17 cellular contexts compared by ENCODE assay signal in the genomic region with DNA sequence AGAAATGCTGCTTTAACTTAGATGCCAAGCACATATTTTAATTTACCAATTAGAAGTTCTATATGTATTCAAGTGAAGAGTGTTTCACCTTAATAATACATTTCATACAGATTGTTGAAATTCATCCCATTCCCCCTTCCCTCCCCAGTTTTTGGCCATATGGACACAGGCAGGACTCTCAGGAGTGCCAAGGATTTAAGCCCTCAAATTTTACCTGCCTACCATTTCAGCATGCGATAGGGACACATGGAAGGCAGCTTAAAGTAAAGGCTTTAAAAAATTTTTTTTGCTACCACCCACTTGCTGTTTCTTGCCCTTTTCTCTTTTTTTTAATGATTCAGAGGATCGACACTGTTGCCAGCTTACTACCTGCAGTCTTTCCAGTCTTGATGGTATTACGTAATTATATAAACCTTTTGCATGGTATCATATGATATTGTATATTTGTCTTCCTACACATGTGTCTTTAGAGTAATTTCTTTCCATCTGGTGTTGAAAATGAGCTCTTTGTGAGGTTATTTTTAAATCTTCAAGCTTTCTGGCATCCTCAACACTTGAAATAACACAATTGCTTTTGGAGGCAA. TPM values are rescaled to one million over a fixed set of nuclear protein-coding genes. Genes with fewer than 3 reads are reported as not detected.
DNase-seq lines count a peak whose midpoint lies in the region; ATAC-seq and TF ChIP-seq lines count a peak whose summit lies in the region.
"Had no signal": no experiment of that assay in that cellular context is flagged by ENCODE, and none has a peak within 500 bp of the region (broad histone marks: within the 10 kb centered on the region; RNA-seq: fewer than 3 reads in every experiment).

No MANE protein-coding gene starts in this region.

- H3K9me3 ChIP-seq in hepatocyte (ENCODE audit: low read depth): no peaks in the 10 kb centered on the region
- H3K9me3 ChIP-seq: ascending aorta, heart left ventricle, left ventricle myocardium inferior, neutrophil, spleen, suprapubic skin had no signal

- H3K4me3 Mint-ChIP-seq in activated naive CD4-positive, alpha-beta T cell treated with anti-CD3 and anti-CD28 coated beads, Interleukin-2, amount 10 ng/mL, durations not matched to agents 7 days and 5 days: no peak overlapping the region
- H3K4me3 Mint-ChIP-seq in activated naive CD8-positive, alpha-beta T cell treated with anti-CD3 and anti-CD28 coated beads, Interleukin-2, amount 50 U/mL, for 24 hours: no peak overlapping the region
- H3K4me3 Mint-ChIP-seq in stimulated activated naive CD8-positive, alpha-beta T cell treated with anti-CD3 and anti-CD28 coated beads, Interleukin-15, amount 100 ng/mL, for 72 hours: peak overlapping the region; percentile 1 to 35
- H3K4me3 Mint-ChIP-seq: immature natural killer cell had no signal

- WGBS in hepatocyte (ENCODE audit: low lambda C conversion rate, missing lambda C conversion rate): 95% methylated on average over 3 of the region's 3 CpGs

- H3K27ac Mint-ChIP-seq in activated naive CD4-positive, alpha-beta T cell treated with anti-CD3 and anti-CD28 coated beads, Interleukin-2, amount 10 ng/mL, durations not matched to agents 7 days and 5 days: peak overlapping the region; percentile 70
- H3K27ac Mint-ChIP-seq in activated naive CD8-positive, alpha-beta T cell treated with anti-CD3 and anti-CD28 coated beads, Interleukin-2, amount 50 U/mL, for 24 hours: peak overlapping the region; percentile 45
- H3K27ac Mint-ChIP-seq in stimulated activated naive CD8-positive, alpha-beta T cell treated with anti-CD3 and anti-CD28 coated beads, Interleukin-15, amount 100 ng/mL, for 72 hours: peak overlapping the region in 1 of 2 donors; percentile 9

- peak; percentile 14 for ATAC-seq in activated naive CD8-positive, alpha-beta T cell treated with anti-CD3 and anti-CD28 coated beads, Interleukin-2, amount 50 U/mL, for 24 hours
- ATAC-seq in stimulated activated naive CD8-positive, alpha-beta T cell treated with anti-CD3 and anti-CD28 coated beads, Interleukin-15, amount 100 ng/mL, for 72 hours: no peak
- ATAC-seq: heart left ventricle had no signal

- no peaks in the 10 kb centered on the region for H3K36me3 ChIP-seq in hepatocyte (replicated peaks; ENCODE audit: insufficient read depth, low read depth)
- H3K36me3 ChIP-seq: ascending aorta, heart left ventricle, left ventricle myocardium inferior, neutrophil, spleen, suprapubic skin had no signal

- H3K4me3 ChIP-seq in hepatocyte: no peak overlapping the region
- H3K4me3 ChIP-seq: ascending aorta, heart left ventricle, left ventricle myocardium inferior, spleen, suprapubic skin had no signal

- peaks cover 80% of the 10 kb centered on the region for H3K4me1 Mint-ChIP-seq in activated naive CD4-positive, alpha-beta T cell treated with anti-CD3 and anti-CD28 coated beads, Interleukin-2, amount 10 ng/mL, durations not matched to agents 7 days and 5 days
- peaks cover 65% of the 10 kb centered on the region for H3K4me1 Mint-ChIP-seq in activated naive CD8-positive, alpha-beta T cell treated with anti-CD3 and anti-CD28 coated beads, Interleukin-2, amount 50 U/mL, for 24 hours
- peaks cover 79% of the 10 kb centered on the region for H3K4me1 Mint-ChIP-seq in stimulated activated naive CD8-positive, alpha-beta T cell treated with anti-CD3 and anti-CD28 coated beads, Interleukin-15, amount 100 ng/mL, for 72 hours

- no peak overlapping the region for H3K4me2 ChIP-seq in hepatocyte

- H3K27me3 Mint-ChIP-seq in activated naive CD4-positive, alpha-beta T cell treated with anti-CD3 and anti-CD28 coated beads, Interleukin-2, amount 10 ng/mL, durations not matched to agents 7 days and 5 days: no peaks in the 10 kb centered on the region
- H3K27me3 Mint-ChIP-seq in activated naive CD8-positive, alpha-beta T cell treated with anti-CD3 and anti-CD28 coated beads, Interleukin-2, amount 50 U/mL, for 24 hours: no peaks in the 10 kb centered on the region
- H3K27me3 Mint-ChIP-seq in stimulated activated naive CD8-positive, alpha-beta T cell treated with anti-CD3 and anti-CD28 coated beads, Interleukin-15, amount 100 ng/mL, for 72 hours: no peaks in the 10 kb centered on the region

- no peaks in the 10 kb centered on the region for H3K4me1 ChIP-seq in hepatocyte (ENCODE audit: insufficient read depth)
- H3K4me1 ChIP-seq: ascending aorta, suprapubic skin had no signal

- peaks cover 94% of the 10 kb centered on the region for H3K79me2 ChIP-seq in hepatocyte

- CTCF ChIA-PET in activated naive CD4-positive, alpha-beta T cell treated with anti-CD3 and anti-CD28 coated beads, Interleukin-2, amount 10 ng/mL, durations not matched to agents 7 days and 5 days (lab: Charles Lee): interaction anchor here (0.5 kb wide), 1 partner anchor 1798 kb away, joined by 3 read pairs; no protein-coding TSS in a partner anchor

- no peak overlapping the region for H3K27ac ChIP-seq in hepatocyte
- H3K27ac ChIP-seq: ascending aorta, heart left ventricle, left ventricle myocardium inferior, neutrophil, spleen, suprapubic skin had no signal

- TF ChIP-seq CTCF in hepatocyte (IDR thresholded peaks at IDR 0.05; ENCODE audit: poor library complexity): no peak

- H3K9me2 ChIP-seq in hepatocyte (replicated peaks; ENCODE audit: insufficient read depth): no peaks in the 10 kb centered on the region

- no peak overlapping the region for H2AFZ ChIP-seq in hepatocyte

- peaks cover 36% of the 10 kb centered on the region for H3K36me3 Mint-ChIP-seq in activated naive CD4-positive, alpha-beta T cell treated with anti-CD3 and anti-CD28 coated beads, Interleukin-2, amount 10 ng/mL, durations not matched to agents 7 days and 5 days
- H3K36me3 Mint-ChIP-seq in activated naive CD8-positive, alpha-beta T cell treated with anti-CD3 and anti-CD28 coated beads, Interleukin-2, amount 50 U/mL, for 24 hours (ENCODE audit: low read depth): no peaks in the 10 kb centered on the region
- H3K36me3 Mint-ChIP-seq: immature natural killer cell had no signal

- DNase-seq in activated naive CD4-positive, alpha-beta T cell treated with anti-CD3 and anti-CD28 coated beads, Interleukin-2, amount 10 ng/mL, durations not matched to agents 7 days and 5 days: no peak
- DNase-seq in activated naive CD4-positive, alpha-beta T cell treated with Interleukin-2 at 50 U/mL for 16 hours: no peak
- DNase-seq in NCI-H2171 (lab: John Stamatoyannopoulos, UW) (peak; percentile 56), H4 (ENCODE audit: low spot score) (no peak), hepatocyte (ENCODE audit: low spot score) (no peak)
- no peak for DNase-seq in activated naive CD8-positive, alpha-beta T cell treated with anti-CD3 and anti-CD28 coated beads, Interleukin-2, amount 50 U/mL, for 24 hours
- no peak for DNase-seq in stimulated activated naive CD8-positive, alpha-beta T cell treated with anti-CD3 and anti-CD28 coated beads, Interleukin-15, amount 100 ng/mL, for 72 hours
- DNase-seq: heart left ventricle, immature natural killer cell, Karpas-422, left ventricle myocardium inferior, NCI-H1048, spleen, T1000 had no signal

- no peaks in the 10 kb centered on the region for H3K27me3 ChIP-seq in hepatocyte
- H3K27me3 ChIP-seq: ascending aorta, heart left ventricle, neutrophil, spleen, suprapubic skin had no signal

- H3K9me3 Mint-ChIP-seq in activated naive CD4-positive, alpha-beta T cell treated with anti-CD3 and anti-CD28 coated beads, Interleukin-2, amount 10 ng/mL, durations not matched to agents 7 days and 5 days: no peaks in the 10 kb centered on the region
- no peaks in the 10 kb centered on the region for H3K9me3 Mint-ChIP-seq in activated naive CD8-positive, alpha-beta T cell treated with anti-CD3 and anti-CD28 coated beads, Interleukin-2, amount 50 U/mL, for 24 hours
- H3K9me3 Mint-ChIP-seq in stimulated activated naive CD8-positive, alpha-beta T cell treated with anti-CD3 and anti-CD28 coated beads, Interleukin-15, amount 100 ng/mL, for 72 hours: no peaks in the 10 kb centered on the region
- H3K9me3 Mint-ChIP-seq: immature natural killer cell had no signal

- peaks cover 16% of the 10 kb centered on the region for H4K20me1 ChIP-seq in hepatocyte (ENCODE audit: insufficient read depth, poor library complexity, severe bottlenecking)

RNA-seq across cellular contexts. Expression of gene EPB41, which starts 7.0 kb away (rescaled TPM):
- total RNA-seq in H4 (2014; rRNA removed; shearing (Covaris generic)): 26.2 and 26.9 TPM in 2 replicates
- total RNA-seq in hepatocyte: 51.7 and 60.8 TPM in 2 replicates
- polyA plus RNA-seq in hepatocyte: 13.2 and 20.5 TPM in 2 replicates

Comparison
In these comparisons a context has a peak if more than half of its experiments do, and no peak if none do; other contexts are left out.
1. H3K4me3 Mint-ChIP-seq: peak in stimulated activated naive CD8-positive, alpha-beta T cell treated with anti-CD3 and anti-CD28 coated beads, Interleukin-15, amount 100 ng/mL, for 72 hours (2 of 2); none in activated naive CD4-positive, alpha-beta T cell treated with anti-CD3 and anti-CD28 coated beads, Interleukin-2, amount 10 ng/mL, durations not matched to agents 7 days and 5 days (single experiment) and activated naive CD8-positive, alpha-beta T cell treated with anti-CD3 and anti-CD28 coated beads, Interleukin-2, amount 50 U/mL, for 24 hours (single experiment).